ENCODE assay signal across 10 cellular contexts in the genomic region with DNA sequence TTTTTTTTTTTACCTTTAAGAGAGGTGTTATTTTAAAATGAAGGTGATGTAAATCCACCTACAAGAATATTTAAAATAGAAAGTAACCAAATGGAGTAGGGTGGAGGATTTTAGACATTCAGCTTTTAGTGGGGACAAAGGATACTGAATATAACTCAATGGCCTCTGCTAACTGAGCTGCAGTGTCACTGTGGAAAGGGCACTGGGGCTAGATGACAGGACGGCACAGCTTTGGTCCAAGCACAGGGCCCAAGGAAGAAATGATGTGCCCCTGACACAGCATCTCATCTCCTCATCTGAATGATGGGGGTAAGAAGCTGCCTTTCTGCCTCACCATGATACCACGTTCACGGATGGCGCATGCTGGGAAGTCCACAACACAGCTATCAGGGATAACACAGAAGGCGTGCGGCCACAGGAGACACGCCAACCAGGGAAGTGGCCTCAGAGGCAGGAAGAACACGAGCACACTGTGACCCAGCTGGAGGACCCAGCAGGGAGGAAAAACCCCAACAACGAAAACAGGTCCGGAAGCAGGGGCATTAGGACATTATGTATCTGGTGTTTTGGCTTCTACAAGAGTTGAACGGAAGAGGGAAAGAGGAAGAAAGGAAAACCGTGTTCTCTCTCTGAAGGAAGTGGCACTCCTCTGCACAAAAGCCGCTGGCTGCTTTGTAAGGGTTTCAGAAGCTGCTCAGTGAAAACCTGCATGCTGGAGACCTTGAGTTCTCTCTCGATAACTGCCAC.
DNase-seq lines count a peak whose midpoint lies in the region; ATAC-seq and TF ChIP-seq lines count a peak whose summit lies in the region.
"Had no signal": no experiment of that assay in that cellular context is flagged by ENCODE, and none has a peak within 500 bp of the region (broad histone marks: within the 10 kb centered on the region; RNA-seq: fewer than 3 reads in every experiment).

No MANE protein-coding gene starts in this region.

- H3K4me3 ChIP-seq in GM23338 = no peak overlapping the region
- H3K4me3 ChIP-seq in naive thymus-derived CD4-positive, alpha-beta T cell (ENCODE audit: low read length) = no peak overlapping the region
- no peak overlapping the region for H3K4me3 ChIP-seq in Caco-2 (ENCODE audit: low read depth, low read length)

- CTCF ChIA-PET in naive thymus-derived CD4-positive, alpha-beta T cell (lab: Charles Lee) = no interaction called here
- CTCF ChIA-PET in Caco-2 (lab: Charles Lee) = no interaction called here

- H3K36me3 ChIP-seq in GM23338 (ENCODE audit: insufficient read depth) (no peaks in the 10 kb centered on the region), Caco-2 (ENCODE audit: control insufficient read depth, insufficient read depth, low read length) (peaks cover 2% of the 10 kb centered on the region; the same call in 1 of the 2 replicates)
- H3K36me3 ChIP-seq in naive thymus-derived CD4-positive, alpha-beta T cell (ENCODE audit: control insufficient read depth in 2 of 3, insufficient read depth in 3 of 3, low read length in 3 of 3) = peaks cover 0 to 10% (median 0%) of the 10 kb centered on the region in 3 experiments

- no TSS peak for BruUV-seq in Caco-2 (replicated peaks; lab: Mats Ljungman, UMichigan)

- no peaks in the 10 kb centered on the region for H3F3A ChIP-seq in GM23338 (replicated peaks; ENCODE audit: low read depth)

- DNase-seq in CD14-positive monocyte (ENCODE audit: low spot score) = no peak
- no peak for DNase-seq in GM23338 (ENCODE audit: low spot score)
- no peak for DNase-seq in central memory CD8-positive, alpha-beta T cell (ENCODE audit: low spot score in 2 of 2)
- peak in 2 of 9 donors; percentile 5 to 12 for DNase-seq in naive thymus-derived CD4-positive, alpha-beta T cell
- DNase-seq in Caco-2 = no peak
- DNase-seq: activated effector memory CD4-positive, alpha-beta T cell treated with anti-CD3 and anti-CD28 coated beads, Interleukin-2, amount 50 U/mL, for 16 hours; NCI-H510A had no signal

- no peaks in the 10 kb centered on the region for H3K9me2 ChIP-seq in GM23338 (ENCODE audit: insufficient read depth)

- H3K27ac ChIP-seq in GM23338 (ENCODE audit: low read depth) = 0 out of 2 replicates have a peak overlapping the region, but pooled peaks have one; percentile 11
- peak overlapping the region; percentile 43 for H3K27ac ChIP-seq in naive thymus-derived CD4-positive, alpha-beta T cell (ENCODE audit: low read depth, low read length)

- H3K79me2 ChIP-seq in GM23338 (replicated peaks; ENCODE audit: insufficient read depth) = no peaks in the 10 kb centered on the region

- H3K9me3 Mint-ChIP-seq in CD14-positive monocyte (no peaks in the 10 kb centered on the region), GM23338 (no peaks in the 10 kb centered on the region), Caco-2 (ENCODE audit: unreplicated experiment) (no peaks in the 10 kb centered on the region)
- no peaks in the 10 kb centered on the region for H3K9me3 Mint-ChIP-seq in central memory CD8-positive, alpha-beta T cell
- peaks cover 0 to 1% (median 0%) of the 10 kb centered on the region in 11 donors for H3K9me3 Mint-ChIP-seq in naive thymus-derived CD4-positive, alpha-beta T cell

- H3K4me1 Mint-ChIP-seq in CD14-positive monocyte (peaks cover 30% of the 10 kb centered on the region), GM23338 (no peaks in the 10 kb centered on the region), Caco-2 (ENCODE audit: low read depth, unreplicated experiment) (peaks cover 6% of the 10 kb centered on the region)
- peaks cover 88% of the 10 kb centered on the region for H3K4me1 Mint-ChIP-seq in central memory CD8-positive, alpha-beta T cell
- H3K4me1 Mint-ChIP-seq in naive thymus-derived CD4-positive, alpha-beta T cell = peaks cover 30 to 67% (median 54%) of the 10 kb centered on the region in 7 donors

- peaks cover 44 to 46% of the 10 kb centered on the region in 2 donors for H3K36me3 Mint-ChIP-seq in CD14-positive monocyte
- no peaks in the 10 kb centered on the region for H3K36me3 Mint-ChIP-seq in GM23338 (ENCODE audit: low read depth)
- H3K36me3 Mint-ChIP-seq in central memory CD8-positive, alpha-beta T cell (ENCODE audit: insufficient read depth) = peaks cover 12% of the 10 kb centered on the region
- peaks cover 0 to 19% (median 17%) of the 10 kb centered on the region in 5 donors for H3K36me3 Mint-ChIP-seq in naive thymus-derived CD4-positive, alpha-beta T cell
- peaks cover 61% of the 10 kb centered on the region for H3K36me3 Mint-ChIP-seq in Caco-2 (ENCODE audit: insufficient read depth, unreplicated experiment)

- no peak overlapping the region for H2AFZ ChIP-seq in GM23338

- H3K4me3 Mint-ChIP-seq in CD14-positive monocyte = peak overlapping the region; percentile 70 to 89
- no peak overlapping the region for H3K4me3 Mint-ChIP-seq in GM23338
- H3K4me3 Mint-ChIP-seq in central memory CD8-positive, alpha-beta T cell = peak overlapping the region; percentile 33
- H3K4me3 Mint-ChIP-seq in naive thymus-derived CD4-positive, alpha-beta T cell = peak overlapping the region; percentile 10 to 76 (median 70)
- no peak overlapping the region for H3K4me3 Mint-ChIP-seq in Caco-2 (ENCODE audit: unreplicated experiment)

- no peaks in the 10 kb centered on the region for H3K4me1 ChIP-seq in GM23338 (ENCODE audit: insufficient read depth)
- peaks cover 20 to 23% of the 10 kb centered on the region in 2 donors for H3K4me1 ChIP-seq in naive thymus-derived CD4-positive, alpha-beta T cell (ENCODE audit: control insufficient read depth in 2 of 2, insufficient read depth in 2 of 2, low read length in 2 of 2)
- peaks cover 2% of the 10 kb centered on the region; the same call in 1 of the 2 replicates for H3K4me1 ChIP-seq in Caco-2

- intact Hi-C loops in CD14-positive monocyte (cut with micrococcal nuclease) (no loop called here), Caco-2 (cut with micrococcal nuclease; ENCODE audit: unreplicated experiment) (no loop called here)
- intact Hi-C loops in naive thymus-derived CD4-positive, alpha-beta T cell (cut with micrococcal nuclease) = no loop called here

- ATAC-seq in GM23338 = no peak
- ATAC-seq in central memory CD8-positive, alpha-beta T cell (replicated peaks; ENCODE audit: extremely low read depth, poor library complexity, severe bottlenecking) = no peak
- ATAC-seq in naive thymus-derived CD4-positive, alpha-beta T cell = peak; percentile 42
- no peak for ATAC-seq in GM21737 (IDR thresholded peaks at IDR 0.05; ENCODE audit: unreplicated experiment)
- no peak for ATAC-seq in GM21447 (IDR thresholded peaks at IDR 0.05; ENCODE audit: unreplicated experiment)
- ATAC-seq in HG03097 (IDR thresholded peaks at IDR 0.05; ENCODE audit: low FRiP score, unreplicated experiment) = no peak

- no peak overlapping the region for H3K4me2 ChIP-seq in GM23338

- no peaks in the 10 kb centered on the region for H3K9me3 ChIP-seq in naive thymus-derived CD4-positive, alpha-beta T cell (ENCODE audit: control insufficient read depth in 2 of 3, low read length in 3 of 3)
- H3K9me3 ChIP-seq in Caco-2 = no peaks in the 10 kb centered on the region

- H3K27ac Mint-ChIP-seq in CD14-positive monocyte = peak overlapping the region in 5 of 7 donors; percentile 1 to 84 (median 51)
- H3K27ac Mint-ChIP-seq in GM23338 = no peak overlapping the region
- H3K27ac Mint-ChIP-seq in central memory CD8-positive, alpha-beta T cell (ENCODE audit: low read depth) = peak overlapping the region; percentile 87
- H3K27ac Mint-ChIP-seq in naive thymus-derived CD4-positive, alpha-beta T cell = peak overlapping the region; percentile 37 to 97 (median 88)
- no peak overlapping the region for H3K27ac Mint-ChIP-seq in Caco-2 (ENCODE audit: unreplicated experiment)

- H3K27me3 ChIP-seq in GM23338 (ENCODE audit: insufficient read depth) (no peaks in the 10 kb centered on the region), Caco-2 (replicated peaks; ENCODE audit: control insufficient read depth, insufficient read depth, low read length) (no peaks in the 10 kb centered on the region)
- H3K27me3 ChIP-seq in naive thymus-derived CD4-positive, alpha-beta T cell (ENCODE audit: control insufficient read depth in 2 of 2, insufficient read depth in 2 of 2, low read length in 2 of 2) = no peaks in the 10 kb centered on the region

- no peak for TF ChIP-seq CTCF in CD14-positive monocyte (IDR thresholded peaks at IDR 0.05)
- no peak for TF ChIP-seq CTCF in GM23338 (conservative IDR thresholded peaks at IDR 0.05; ENCODE audit: low read depth in 2 of 2)
- no peak for TF ChIP-seq CTCF in Caco-2 (IDR thresholded peaks at IDR 0.05; ENCODE audit: insufficient read depth in 1 of 2, low read depth in 1 of 2, low read length in 1 of 2, severe bottlenecking in 1 of 2, unreplicated experiment in 1 of 2)

- H4K20me1 ChIP-seq in GM23338 (replicated peaks; ENCODE audit: insufficient read depth) = peaks cover 9% of the 10 kb centered on the region; the same call in 1 of the 2 replicates

- POLR2A ChIA-PET in naive thymus-derived CD4-positive, alpha-beta T cell (lab: Charles Lee) = no interaction called here
- POLR2A ChIA-PET in Caco-2 (lab: Charles Lee) = no interaction called here

- H3K27me3 Mint-ChIP-seq in CD14-positive monocyte (ENCODE audit: low read depth in 3 of 3) (peaks cover 0 to 2% (median 0%) of the 10 kb centered on the region in 3 donors), GM23338 (ENCODE audit: insufficient read depth, low read depth, poor library complexity) (no peaks in the 10 kb centered on the region), Caco-2 (ENCODE audit: insufficient read depth, unreplicated experiment) (no peaks in the 10 kb centered on the region)
- no peaks in the 10 kb centered on the region for H3K27me3 Mint-ChIP-seq in central memory CD8-positive, alpha-beta T cell
- H3K27me3 Mint-ChIP-seq in naive thymus-derived CD4-positive, alpha-beta T cell = no peaks in the 10 kb centered on the region

TF ChIP-seq in GM23338, 12 proteins besides CTCF, POLR2A, EP300 and RAD21 (continues in another document):
- no peak for TF ChIP-seq POLR2AphosphoS5 (IDR thresholded peaks at IDR 0.05; ENCODE audit: low read depth)
- TF ChIP-seq, protein P1, sequence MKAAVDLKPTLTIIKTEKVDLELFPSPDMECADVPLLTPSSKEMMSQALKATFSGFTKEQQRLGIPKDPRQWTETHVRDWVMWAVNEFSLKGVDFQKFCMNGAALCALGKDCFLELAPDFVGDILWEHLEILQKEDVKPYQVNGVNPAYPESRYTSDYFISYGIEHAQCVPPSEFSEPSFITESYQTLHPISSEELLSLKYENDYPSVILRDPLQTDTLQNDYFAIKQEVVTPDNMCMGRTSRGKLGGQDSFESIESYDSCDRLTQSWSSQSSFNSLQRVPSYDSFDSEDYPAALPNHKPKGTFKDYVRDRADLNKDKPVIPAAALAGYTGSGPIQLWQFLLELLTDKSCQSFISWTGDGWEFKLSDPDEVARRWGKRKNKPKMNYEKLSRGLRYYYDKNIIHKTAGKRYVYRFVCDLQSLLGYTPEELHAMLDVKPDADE (IDR thresholded peaks at IDR 0.05) = no peak
- no peak for TF ChIP-seq JUNB (IDR thresholded peaks at IDR 0.05; ENCODE audit: unreplicated experiment)

Comparison
In these comparisons a context has a peak if more than half of its experiments do, and no peak if none do; other contexts are left out.
1. H3K27ac Mint-ChIP-seq: peak in CD14-positive monocyte (5 of 7), central memory CD8-positive, alpha-beta T cell (single experiment) and naive thymus-derived CD4-positive, alpha-beta T cell (9 of 9); none in GM23338 (single experiment) and Caco-2 (single experiment).
2. H3K4me3 Mint-ChIP-seq: peak in CD14-positive monocyte (2 of 2), central memory CD8-positive, alpha-beta T cell (single experiment) and naive thymus-derived CD4-positive, alpha-beta T cell (10 of 10); none in GM23338 (single experiment) and Caco-2 (single experiment).